In the genomic region with DNA sequence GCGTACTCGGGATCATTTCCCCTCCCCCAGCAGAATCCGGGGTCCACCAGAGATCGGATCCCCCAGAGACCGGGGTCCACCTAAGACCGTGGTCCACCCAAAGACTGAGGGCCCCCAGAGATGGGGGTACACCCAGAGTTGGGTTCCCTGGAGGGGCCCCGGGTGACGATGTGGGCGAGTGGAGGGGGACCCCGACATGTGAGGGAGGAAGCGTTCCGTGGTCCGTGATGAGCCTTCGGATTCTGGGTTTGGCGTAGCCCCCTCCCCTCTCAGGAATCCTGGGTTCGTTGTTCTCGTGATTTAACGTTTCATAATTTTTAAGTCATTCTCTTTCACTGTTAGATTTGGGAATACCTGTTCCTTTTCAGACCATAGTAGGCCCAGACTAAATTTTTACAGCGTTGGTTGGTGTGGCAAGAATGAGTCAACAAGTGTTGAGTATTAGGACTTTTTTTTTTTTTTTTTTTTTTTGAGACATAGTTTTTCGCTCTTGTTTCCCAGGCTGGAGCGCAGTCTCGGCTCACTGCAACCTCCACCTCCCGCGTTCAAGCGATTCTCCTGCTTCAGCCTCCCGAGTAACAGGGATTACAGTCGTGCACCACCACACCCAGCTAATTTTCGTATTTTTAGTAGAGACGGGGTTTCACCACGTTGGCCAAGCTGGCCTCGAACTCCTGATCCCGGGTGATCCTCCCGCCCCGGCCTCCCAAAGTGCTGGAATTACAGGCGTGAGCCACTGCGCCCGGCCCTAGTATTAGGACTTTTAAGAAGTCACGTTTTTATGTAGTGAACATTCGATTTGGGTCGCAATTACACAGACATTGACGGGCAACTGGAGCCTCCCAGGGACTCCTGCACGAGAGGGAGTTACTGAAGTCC, we compare ENCODE assay signal across 8 cellular contexts. TPM values are rescaled to one million over a fixed set of nuclear protein-coding genes. Genes with fewer than 3 reads are reported as not detected.
DNase-seq lines count a peak whose midpoint lies in the region; ATAC-seq and TF ChIP-seq lines count a peak whose summit lies in the region.

No MANE protein-coding gene starts in this region.

- no peaks in the 10 kb centered on the region for H3K27me3 ChIP-seq in iPS-15b (ENCODE audit: control insufficient read depth, insufficient read depth, low read length)

- no peak for TF ChIP-seq CTCF in GM12865 (IDR thresholded peaks at IDR 0.05; ENCODE audit: insufficient read depth, low read depth, low read length, missing control alignments)

- peak overlapping the region; percentile 94 for H3K4me3 Mint-ChIP-seq in activated naive CD4-positive, alpha-beta T cell treated with anti-CD3 and anti-CD28 coated beads, Interleukin-2, amount 50 U/mL, for 24 hours

- DNase-seq in GM12865 (ENCODE audit: low read depth), result no peak
- peak; percentile 9 to 42 for DNase-seq in stimulated activated CD4-positive, alpha-beta T cell treated with anti-CD3 and anti-CD28 coated beads, Interleukin-2, amount 100 ng/mL, for 24 hours
- no peak for DNase-seq in occipital lobe (lab: John Stamatoyannopoulos, UW)

- ATAC-seq in HG03025 (IDR thresholded peaks at IDR 0.05; ENCODE audit: low FRiP score, unreplicated experiment) (peak; percentile 19), HG03442 (IDR thresholded peaks at IDR 0.05; ENCODE audit: unreplicated experiment) (no peak), HG02970 (IDR thresholded peaks at IDR 0.05; ENCODE audit: low FRiP score, unreplicated experiment) (no peak)

- H3K9ac ChIP-seq in iPS-15b (ENCODE audit: low read depth, low read length), result peak overlapping the region; percentile 99

- H3K36me3 ChIP-seq in iPS-15b (ENCODE audit: control insufficient read depth, insufficient read depth, low read length), result peaks cover 10% of the 10 kb centered on the region

- peaks cover 40% of the 10 kb centered on the region for H3K4me1 Mint-ChIP-seq in activated naive CD4-positive, alpha-beta T cell treated with anti-CD3 and anti-CD28 coated beads, Interleukin-2, amount 50 U/mL, for 24 hours

- peak overlapping the region; percentile 97 for H3K27ac Mint-ChIP-seq in activated naive CD4-positive, alpha-beta T cell treated with anti-CD3 and anti-CD28 coated beads, Interleukin-2, amount 50 U/mL, for 24 hours

- H3K36me3 Mint-ChIP-seq in activated naive CD4-positive, alpha-beta T cell treated with anti-CD3 and anti-CD28 coated beads, Interleukin-2, amount 50 U/mL, for 24 hours, result peaks cover 13% of the 10 kb centered on the region

- no peaks in the 10 kb centered on the region for H3K27me3 Mint-ChIP-seq in activated naive CD4-positive, alpha-beta T cell treated with anti-CD3 and anti-CD28 coated beads, Interleukin-2, amount 50 U/mL, for 24 hours

- H3K9me3 ChIP-seq in iPS-15b (ENCODE audit: control insufficient read depth, insufficient read depth, low read length), result no peaks in the 10 kb centered on the region

- peak overlapping the region; percentile 95 for H3K4me3 ChIP-seq in GM12865 (ENCODE audit: low read depth, low read length)
- H3K4me3 ChIP-seq in iPS-15b (ENCODE audit: low read depth, low read length), result peak overlapping the region; percentile 91

- H3K9me3 Mint-ChIP-seq in activated naive CD4-positive, alpha-beta T cell treated with anti-CD3 and anti-CD28 coated beads, Interleukin-2, amount 50 U/mL, for 24 hours, result no peaks in the 10 kb centered on the region

- no peaks in the 10 kb centered on the region for H3K4me1 ChIP-seq in iPS-15b (ENCODE audit: control insufficient read depth, insufficient read depth, low read length)

RNA-seq across cellular contexts. Expression of gene GTPBP4, which starts 0.7 kb away (rescaled TPM):
- 21.5 TPM for total RNA-seq in occipital lobe

RNA-seq across cellular contexts. Expression of gene IDI2, which starts 36.8 kb away (rescaled TPM):
- not detected for total RNA-seq in occipital lobe

RNA-seq across cellular contexts. Expression of gene LARP4B, which starts 57.4 kb away (rescaled TPM):
- 29.5 TPM for total RNA-seq in occipital lobe

Comparison
In these comparisons a context has a peak if more than half of its experiments do, and no peak if none do; other contexts are left out.
1. DNase-seq: peak in stimulated activated CD4-positive, alpha-beta T cell treated with anti-CD3 and anti-CD28 coated beads, Interleukin-2, amount 100 ng/mL, for 24 hours (2 of 2); none in GM12865 (single experiment) and occipital lobe (single experiment).